Comparison of ENCODE assay signal across 32 cellular contexts in the genomic region with DNA sequence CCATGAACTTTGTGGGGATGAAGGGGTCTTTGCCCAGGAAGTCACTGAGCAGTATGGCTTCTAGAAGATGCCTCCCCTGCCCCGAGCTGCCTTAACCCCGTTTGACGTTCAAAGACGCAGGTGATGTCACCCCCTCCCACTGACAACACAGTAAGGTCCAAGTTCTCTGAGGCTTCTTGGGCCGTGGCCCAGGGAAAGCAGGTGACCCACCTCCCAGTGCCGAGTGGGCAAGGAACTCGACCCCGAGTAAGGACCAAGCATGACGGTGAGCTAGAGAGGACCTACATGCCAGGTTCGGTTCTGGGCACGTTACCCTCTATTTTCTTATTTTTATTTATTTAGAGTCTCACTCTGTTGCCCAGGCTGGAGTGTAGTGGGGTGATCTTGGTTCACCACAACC.
"Had no signal": no experiment of that assay in that cellular context is flagged by ENCODE, and none has a peak within 500 bp of the region (broad histone marks: within the 10 kb centered on the region; RNA-seq: fewer than 3 reads in every experiment).

No MANE protein-coding gene starts in this region.

- H3K4me3 ChIP-seq: adrenal gland, body of pancreas, breast epithelium had no signal

- H3K4me1 ChIP-seq: adrenal gland, body of pancreas, breast epithelium had no signal

- DNase-seq: activated B cell treated with CpG ODN at 0.5 μM for 24 hours; activated CD4-positive, alpha-beta memory T cell treated with anti-CD3 and anti-CD28 coated beads for 36 hours; activated CD4-positive, alpha-beta T cell treated with anti-CD3 and anti-CD28 coated beads for 4 hours; activated CD4-positive, alpha-beta T cell treated with anti-CD3 and anti-CD28 coated beads, Interleukin-2, amount 10 ng/mL, durations not matched to agents 24 days and 14 days; activated CD4-positive, alpha-beta T cell treated with anti-CD3 and anti-CD28 coated beads, Interleukin-2, amount 50 U/mL, for 1 hour; activated CD4-positive, alpha-beta T cell treated with anti-CD3 and anti-CD28 coated beads, Interleukin-2, amount 50 U/mL, for 4 hours; activated CD4-positive, CD25-positive, alpha-beta regulatory T cell treated with anti-CD3 and anti-CD28 coated beads, Interleukin-2, amount 50 U/mL, for 72 hours; activated CD8-positive, alpha-beta memory T cell treated with anti-CD3 and anti-CD28 coated beads, Interleukin-2, amount 50 U/mL, for 4 hours; activated CD8-positive, alpha-beta T cell treated with anti-CD3 and anti-CD28 coated beads for 36 hours; activated effector memory CD4-positive, alpha-beta T cell treated with anti-CD3 and anti-CD28 coated beads, Interleukin-2, amount 50 U/mL, for 16 hours; activated gamma-delta T cell treated with Interleukin-2 at 50 U/mL for 16 hours; activated naive CD4-positive, alpha-beta T cell; activated naive CD4-positive, alpha-beta T cell treated with anti-CD3 and anti-CD28 coated beads for 36 hours; activated naive CD4-positive, alpha-beta T cell treated with anti-CD3 and anti-CD28 coated beads, Interleukin-2, amount 50 U/mL, for 16 hours; activated naive CD8-positive, alpha-beta T cell treated with anti-CD3 and anti-CD28 coated beads for 36 hours; activated T-cell treated with anti-CD3 and anti-CD28 coated beads for 4 hours; activated T-cell treated with anti-CD3 and anti-CD28 coated beads, Interleukin-2, amount 50 U/mL, for 1 hour; activated T-cell treated with anti-CD3 and anti-CD28 coated beads, Interleukin-2, amount 50 U/mL, for 4 hours; activated T-cell treated with anti-CD3 and anti-CD28 coated beads, Interleukin-2, amount 50 U/mL, for 72 hours; amniotic stem cell; aorta; body of pancreas; brain microvascular endothelial cell; central memory CD4-positive, alpha-beta T cell; T-cell; T-helper 2 cell; T-helper 9 cell had no signal

- H3K27ac ChIP-seq: adrenal gland, body of pancreas, brain microvascular endothelial cell, breast epithelium, VCaP had no signal

- H3K36me3 ChIP-seq: adrenal gland, brain microvascular endothelial cell, breast epithelium had no signal

- ATAC-seq: activated CD8-positive, alpha-beta T cell treated with anti-CD3 and anti-CD28 coated beads for 36 hours; activated naive CD4-positive, alpha-beta T cell treated with anti-CD3 and anti-CD28 coated beads, Interleukin-2, amount 50 U/mL, for 72 hours; activated T-cell treated with anti-CD3 and anti-CD28 coated beads, Interleukin-2, amount 50 U/mL, for 4 hours; activated T-cell treated with anti-CD3 and anti-CD28 coated beads, Interleukin-2, amount 50 U/mL, for 72 hours; activated T-helper 17 cell treated with anti-CD3 and anti-CD28 coated beads, Interleukin-2, amount 50 U/mL, for 72 hours; body of pancreas; T-cell had no signal

- H3K9me3 ChIP-seq: adrenal gland, body of pancreas, breast epithelium had no signal

- H3K27me3 ChIP-seq: adrenal gland, body of pancreas, brain microvascular endothelial cell, breast epithelium had no signal
